Comparison of ENCODE assay signal across 8 cellular contexts in the genomic region with DNA sequence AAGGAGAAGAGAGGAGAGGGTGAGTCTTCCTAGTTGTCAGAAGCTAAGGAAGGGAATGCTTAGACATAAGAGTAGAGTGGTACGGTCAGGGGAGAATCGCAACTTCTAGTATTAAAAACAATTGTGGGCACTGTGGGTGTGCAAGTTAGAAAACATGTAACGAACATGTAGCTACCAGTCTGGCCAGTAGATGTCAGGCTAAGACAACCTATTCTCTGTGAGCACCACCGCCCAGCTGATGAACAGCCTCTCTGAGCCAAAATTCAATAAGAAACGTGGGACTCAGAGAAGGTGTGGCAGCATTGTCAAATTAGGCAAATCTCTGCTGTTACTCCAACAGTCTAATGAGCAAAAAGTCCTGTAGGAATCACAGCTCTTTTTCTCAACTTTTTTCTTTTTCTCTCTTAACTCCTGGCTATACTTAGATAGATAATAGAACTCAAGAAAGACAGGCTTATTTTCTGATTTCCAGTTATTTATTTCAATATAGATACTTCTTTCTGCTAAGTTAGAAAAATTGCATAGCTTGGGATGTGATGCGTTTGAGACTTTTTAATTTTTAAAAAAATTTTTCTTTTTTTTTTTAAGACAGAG.
DNase-seq lines count a peak whose midpoint lies in the region; ATAC-seq, FAIRE-seq and TF ChIP-seq lines count a peak whose summit lies in the region.

No MANE protein-coding gene starts in this region.

- H3K27ac ChIP-seq in endothelial cell of umbilical vein (ENCODE audit: insufficient read depth, low read depth, low read length) (no peak overlapping the region), muscle layer of colon (ENCODE audit: low read depth, low read length) (peak overlapping the region; percentile 40)

- TF ChIP-seq CTCF in AG04449 (IDR thresholded peaks at IDR 0.05; ENCODE audit: insufficient read depth, low read length, missing control alignments): peak; percentile 66
- peak; percentile 63 to 74 for TF ChIP-seq CTCF in endothelial cell of umbilical vein (IDR thresholded peaks at IDR 0.05; ENCODE audit: extremely low read depth in 1 of 2, insufficient read depth in 1 of 2, low read depth in 1 of 2, low read length in 2 of 2)

- H3K9me1 ChIP-seq in endothelial cell of umbilical vein (replicated peaks; ENCODE audit: control insufficient read depth, extremely low read depth, insufficient read depth, low read length): no peaks in the 10 kb centered on the region

- FAIRE-seq in endothelial cell of umbilical vein (lab: Jason Lieb, UNC): peak; percentile 88

- H3K36me3 ChIP-seq in endothelial cell of umbilical vein (ENCODE audit: control insufficient read depth in 2 of 2, extremely low read depth in 1 of 2, insufficient read depth in 2 of 2, low read length in 2 of 2) (no peaks in the 10 kb centered on the region), muscle layer of colon (ENCODE audit: insufficient read depth, low read length) (no peaks in the 10 kb centered on the region)

- no peak overlapping the region for H3K4me3 ChIP-seq in AG04449 (ENCODE audit: low read depth, low read length)
- H3K4me3 ChIP-seq in endothelial cell of umbilical vein (replicated peaks in 1 of 3; ENCODE audit: insufficient read depth in 1 of 3, low read depth in 1 of 3, low read length in 3 of 3): no peak overlapping the region
- H3K4me3 ChIP-seq in muscle layer of colon (ENCODE audit: low read depth in 1 of 2, low read length in 2 of 2): no peak overlapping the region

- POLR2A ChIA-PET in AG04449 (lab: Yijun Ruan, JAX) (interaction anchor here (0.5 kb wide), 1 partner anchor 272 kb away, joined by 3 read pairs; no protein-coding TSS in a partner anchor), endothelial cell of umbilical vein (lab: Charles Lee) (no interaction called here)

- no peak overlapping the region for H3K4me2 ChIP-seq in endothelial cell of umbilical vein (ENCODE audit: insufficient read depth, low read length)

- H3K9ac ChIP-seq in endothelial cell of umbilical vein (replicated peaks; ENCODE audit: extremely low read depth, insufficient read depth, low read length): no peak overlapping the region
- H3K9ac ChIP-seq in muscle layer of colon (ENCODE audit: low read length): no peak overlapping the region

- no peak overlapping the region for H2AFZ ChIP-seq in endothelial cell of umbilical vein (ENCODE audit: low read depth, low read length)

- CTCF ChIA-PET in AG04449 (lab: Yijun Ruan, JAX) (interaction anchor here (0.7 to 9.9 kb wide), 79 partner anchors 9 to 1036 kb away, joined by 3 to 457 read pairs (median 5); a partner anchor contains a TSS), endothelial cell of umbilical vein (lab: Charles Lee) (interaction anchor here (0.6 to 9.8 kb wide), 54 partner anchors 9 to 1004 kb away, joined by 3 to 343 read pairs (median 4); a partner anchor contains a TSS)

- no peaks in the 10 kb centered on the region for H4K20me1 ChIP-seq in endothelial cell of umbilical vein (replicated peaks; ENCODE audit: control insufficient read depth, extremely low read depth, insufficient read depth, low read length)

- peak; percentile 29 for DNase-seq in AG04449 (ENCODE audit: low read depth, low spot score)
- DNase-seq in HPDE6-E6E7 (ENCODE audit: extremely low spot score): peak; percentile 22
- DNase-seq in NOMO-1 treated with DMSO at 0.1 percent for 48 hours (lab: John Stamatoyannopoulos, UW; ENCODE audit: unreplicated experiment): peak; percentile 93
- peak; percentile 47 to 51 for DNase-seq in activated CD8-positive, alpha-beta memory T cell treated with anti-CD3 and anti-CD28 coated beads for 4 hours (ENCODE audit: low read depth in 2 of 2)
- DNase-seq in endothelial cell of umbilical vein (ENCODE audit: low read depth, low spot score): peak; percentile 77
- DNase-seq in stimulated activated CD8-positive, alpha-beta memory T cell treated with anti-CD3 and anti-CD28 coated beads, Interleukin-7, amount 100 ng/mL, for 24 hours (ENCODE audit: low read depth): peak; percentile 37

- intact Hi-C loops in endothelial cell of umbilical vein (cut with micrococcal nuclease): loop anchor here (1.0 to 10.0 kb wide), 7 partner anchors 38 to 999 kb away; a partner anchor contains a TSS

- dilution Hi-C loops in endothelial cell of umbilical vein (cut with MboI; ENCODE audit: extremely low pct_ligation_motif_present, low sequenced_read_pairs): no loop called here

- H3K4me1 ChIP-seq in endothelial cell of umbilical vein (ENCODE audit: control insufficient read depth, extremely low read depth, insufficient read depth, low read length): peaks cover 4% of the 10 kb centered on the region
- H3K4me1 ChIP-seq in muscle layer of colon (ENCODE audit: insufficient read depth, low read length): peaks cover 46% of the 10 kb centered on the region

- H3K27me3 ChIP-seq in endothelial cell of umbilical vein (ENCODE audit: control insufficient read depth in 2 of 2, insufficient read depth in 2 of 2, low read length in 2 of 2) (peaks cover 2 to 4% of the 10 kb centered on the region in 2 experiments), muscle layer of colon (ENCODE audit: control insufficient read depth in 1 of 2, insufficient read depth in 2 of 2, low read length in 2 of 2) (no peaks in the 10 kb centered on the region)

- BruUV-seq in endothelial cell of umbilical vein (replicated peaks; lab: Mats Ljungman, UMichigan): no TSS peak

- no peaks in the 10 kb centered on the region for H3K9me3 ChIP-seq in endothelial cell of umbilical vein (replicated peaks; ENCODE audit: control insufficient read depth, insufficient read depth, low read length)
- H3K9me3 ChIP-seq in muscle layer of colon (ENCODE audit: low read length): no peaks in the 10 kb centered on the region

- no peak for TF ChIP-seq POLR2A in endothelial cell of umbilical vein (IDR thresholded peaks at IDR 0.05; ENCODE audit: low read depth, low read length)

- peak; percentile 80 for ATAC-seq in GM18867 (IDR thresholded peaks at IDR 0.05; ENCODE audit: unreplicated experiment)

- no peaks in the 10 kb centered on the region for H3K79me2 ChIP-seq in endothelial cell of umbilical vein (ENCODE audit: control insufficient read depth, insufficient read depth, low read length)

TF ChIP-seq in endothelial cell of umbilical vein, 7 proteins besides CTCF, POLR2A, EP300 and RAD21:
- TF ChIP-seq, protein P1, sequence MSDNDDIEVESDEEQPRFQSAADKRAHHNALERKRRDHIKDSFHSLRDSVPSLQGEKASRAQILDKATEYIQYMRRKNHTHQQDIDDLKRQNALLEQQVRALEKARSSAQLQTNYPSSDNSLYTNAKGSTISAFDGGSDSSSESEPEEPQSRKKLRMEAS (IDR thresholded peaks at IDR 0.05; ENCODE audit: insufficient read depth, insufficient read length): no peak

Comparison
In these comparisons a context has a peak if more than half of its experiments do, and no peak if none do; other contexts are left out.
1. DNase-seq: peak in every context shown above with its lines; median percentile 93 in NOMO-1 treated with DMSO at 0.1 percent for 48 hours; 77 in endothelial cell of umbilical vein; 49 in activated CD8-positive, alpha-beta memory T cell treated with anti-CD3 and anti-CD28 coated beads for 4 hours; 37 in stimulated activated CD8-positive, alpha-beta memory T cell treated with anti-CD3 and anti-CD28 coated beads, Interleukin-7, amount 100 ng/mL, for 24 hours; 29 in AG04449; 22 in HPDE6-E6E7.